ENCODE assay signal across 18 cellular contexts in genomic region chrX:84259868-84260267, GRCh38.
A peak's percentile ranks its signal among the peaks of the same experiment; 100 is the strongest.
DNase-seq lines count a peak whose midpoint lies in the region; ATAC-seq lines count a peak whose summit lies in the region.
"Had no signal": no experiment of that assay in that cellular context is flagged by ENCODE, and none has a peak within 500 bp of the region (broad histone marks: within the 10 kb centered on the region; RNA-seq: fewer than 3 reads in every experiment).

No MANE protein-coding gene starts in this region.

- no peak overlapping the region for H3K9ac ChIP-seq in neuronal stem cell (ENCODE audit: low read depth, low read length, poor library complexity)
- H3K9ac ChIP-seq: BLaER1, KMS-11 had no signal

- no peak overlapping the region for H2AFZ ChIP-seq in neuronal stem cell (ENCODE audit: low read length)

- no peak overlapping the region for H2BK5ac ChIP-seq in neuronal stem cell (ENCODE audit: low read length)

- H2BK120ac ChIP-seq in neuronal stem cell (ENCODE audit: low read depth, low read length) = no peak overlapping the region

- ATAC-seq in GM18511 (IDR thresholded peaks at IDR 0.05; ENCODE audit: unreplicated experiment) = peak; percentile 55
- peak; percentile 49 for ATAC-seq in GM19025 (IDR thresholded peaks at IDR 0.05; ENCODE audit: low read depth, unreplicated experiment)
- peak; percentile 64 for ATAC-seq in GM21423 (IDR thresholded peaks at IDR 0.05; ENCODE audit: unreplicated experiment)
- ATAC-seq in HG03378 (IDR thresholded peaks at IDR 0.05; ENCODE audit: unreplicated experiment) = peak; percentile 61
- ATAC-seq in HG03457 (IDR thresholded peaks at IDR 0.05; ENCODE audit: unreplicated experiment) = no peak
- ATAC-seq: GM12878 had no signal

- no peak overlapping the region for H2AK5ac ChIP-seq in neuronal stem cell (ENCODE audit: low read depth, low read length)

- H3K9me3 ChIP-seq in neuronal stem cell (replicated peaks in 1 of 2; ENCODE audit: control insufficient read depth in 2 of 2, insufficient read depth in 1 of 2, low read depth in 1 of 2, low read length in 2 of 2) = no peaks in the 10 kb centered on the region
- H3K9me3 ChIP-seq: BLaER1 had no signal

- no peaks in the 10 kb centered on the region for H3K36me3 ChIP-seq in neuronal stem cell (replicated peaks in 1 of 2; ENCODE audit: control insufficient read depth in 2 of 2, insufficient read depth in 2 of 2, low read length in 2 of 2)
- H3K36me3 ChIP-seq: BLaER1 had no signal

- H3K4me2 ChIP-seq in neuronal stem cell (ENCODE audit: insufficient read depth, low read length, poor library complexity, severe bottlenecking) = no peak overlapping the region
- H3K4me2 ChIP-seq: BLaER1, KMS-11 had no signal

- no peak overlapping the region for H4K8ac ChIP-seq in neuronal stem cell (ENCODE audit: low read depth, low read length)

- H3K14ac ChIP-seq in neuronal stem cell (ENCODE audit: low read length) = no peak overlapping the region

- H4K91ac ChIP-seq in neuronal stem cell (ENCODE audit: low read depth, low read length, poor library complexity) = no peak overlapping the region

- H3K23ac ChIP-seq in neuronal stem cell (ENCODE audit: low read depth, low read length, poor library complexity) = no peak overlapping the region

- H3K27ac ChIP-seq in neuronal stem cell (replicated peaks; ENCODE audit: low read length) = no peak overlapping the region
- H3K27ac ChIP-seq: BLaER1, HL-60, KMS-11 had no signal

- H3K18ac ChIP-seq in neuronal stem cell (ENCODE audit: low read length) = no peak overlapping the region

- no peaks in the 10 kb centered on the region for H3K27me3 ChIP-seq in neuronal stem cell (ENCODE audit: control insufficient read depth in 3 of 3, insufficient read depth in 3 of 3, low read depth in 1 of 3, low read length in 3 of 3)

- no peaks in the 10 kb centered on the region for H3K79me1 ChIP-seq in neuronal stem cell (ENCODE audit: low read depth, low read length)

- H2BK12ac ChIP-seq in neuronal stem cell (ENCODE audit: low read length) = no peak overlapping the region

- peaks cover 0 to 9% of the 10 kb centered on the region in 2 donors for H3K4me1 ChIP-seq in neuronal stem cell (ENCODE audit: control insufficient read depth in 2 of 2, insufficient read depth in 1 of 2, low read depth in 1 of 2, low read length in 2 of 2)
- H3K4me1 ChIP-seq: BLaER1 had no signal

- no peak overlapping the region for H3K4me3 ChIP-seq in neuronal stem cell (ENCODE audit: low read length in 2 of 2)
- H3K4me3 ChIP-seq: BLaER1, GM12878 had no signal

- H2BK15ac ChIP-seq in neuronal stem cell (ENCODE audit: low read length) = no peak overlapping the region

- DNase-seq in GM03348 (ENCODE audit: low spot score) (no peak), neuronal stem cell (ENCODE audit: low spot score) (no peak), activated gamma-delta T cell treated with Interleukin-2 at 50 U/mL for 16 hours (no peak)
- DNase-seq: 8988T; CD4-positive, alpha-beta memory T cell; DMS153; DMS79; GF-D8; H9 had no signal

- H3K4ac ChIP-seq in neuronal stem cell (ENCODE audit: low read length) = no peak overlapping the region
